18 cellular contexts compared by ENCODE assay signal in the genomic region with DNA sequence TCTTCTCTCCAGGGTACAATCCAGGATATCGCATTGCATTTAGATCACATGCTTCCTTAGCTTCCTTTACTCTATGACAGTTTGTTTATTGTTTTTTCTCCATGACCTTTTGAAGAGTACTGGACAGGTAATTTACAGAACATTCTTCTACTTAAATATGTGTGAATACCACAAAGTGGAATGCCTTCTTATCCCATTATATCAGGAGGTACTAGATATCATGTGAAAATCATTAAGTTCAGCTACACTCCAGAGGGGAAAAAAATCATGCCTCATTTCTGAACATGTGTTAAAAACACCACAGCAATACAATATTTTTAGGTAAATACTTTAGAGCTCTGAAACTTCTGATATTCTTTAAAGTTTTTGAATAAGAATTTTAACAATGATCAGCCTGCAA.
DNase-seq lines count a peak whose midpoint lies in the region; ATAC-seq, FAIRE-seq and TF ChIP-seq lines count a peak whose summit lies in the region.
"Had no signal": no experiment of that assay in that cellular context is flagged by ENCODE, and none has a peak within 500 bp of the region (broad histone marks: within the 10 kb centered on the region; RNA-seq: fewer than 3 reads in every experiment).

No MANE protein-coding gene starts in this region.

- H3K36me3 ChIP-seq in brain microvascular endothelial cell (replicated peaks), result no peaks in the 10 kb centered on the region
- H3K36me3 ChIP-seq: BLaER1 treated with 17β-estradiol and CSF1 and Interleukin-3, amounts not matched to agents 10 nM and 100 nM; HAP-1 had no signal

- DNase-seq in Caki2 (ENCODE audit: low read depth) (peak; percentile 37), NCI-H226 (peak; percentile 53), kidney tubule cell (ENCODE audit: low spot score) (peak; percentile 1), brain microvascular endothelial cell (no peak), anterior cingulate cortex (lab: John Stamatoyannopoulos, UW) (no peak), NCI-H2081 (lab: John Stamatoyannopoulos, UW) (no peak)
- DNase-seq: CD8-positive, alpha-beta T cell; DMS 273 treated with DMSO at 0.1 percent for 48 hours; DMS79; GDM1 had no signal

- no peak for ATAC-seq in GM21515 (IDR thresholded peaks at IDR 0.05; ENCODE audit: unreplicated experiment)
- ATAC-seq: CD8-positive, alpha-beta T cell had no signal

- peak; percentile 53 for FAIRE-seq in A204.1 (lab: Jason Lieb, UNC)
- FAIRE-seq: GM12892, H1 had no signal

- in situ Hi-C loops in Caki2 (cut with HindIII; ENCODE audit: low pct_unique_long_range_greater_than_20kb, low sequenced_read_pairs), result no loop called here
- in situ Hi-C loops in brain microvascular endothelial cell (cut with HindIII; ENCODE audit: low pct_ligation_motif_present, low sequenced_read_pairs), result no loop called here

- H3K4me3 ChIP-seq in brain microvascular endothelial cell (ENCODE audit: low read depth, low read length), result no peak overlapping the region
- H3K4me3 ChIP-seq: BLaER1 treated with 17β-estradiol and CSF1 and Interleukin-3, amounts not matched to agents 10 nM and 100 nM; HAP-1 had no signal

- no peak for TF ChIP-seq CTCF in brain microvascular endothelial cell (IDR thresholded peaks at IDR 0.05; ENCODE audit: low read depth, low read length, missing control alignments)

- no peak overlapping the region for H3K27ac ChIP-seq in brain microvascular endothelial cell
- H3K27ac ChIP-seq: BLaER1 treated with 17β-estradiol and CSF1 and Interleukin-3, amounts not matched to agents 10 nM and 100 nM; HL-60; KMS-11 had no signal

- no peaks in the 10 kb centered on the region for H3K27me3 ChIP-seq in brain microvascular endothelial cell (replicated peaks)
- H3K27me3 ChIP-seq: BLaER1 treated with 17β-estradiol and CSF1 and Interleukin-3, amounts not matched to agents 10 nM and 100 nM had no signal

Comparison
In these comparisons a context has a peak if more than half of its experiments do, and no peak if none do; other contexts are left out.
1. DNase-seq: peak in Caki2 (single experiment), NCI-H226 (single experiment) and kidney tubule cell (single experiment); none in brain microvascular endothelial cell (single experiment), anterior cingulate cortex (0 of 58) and NCI-H2081 (0 of 2).